1 cellular context compared by ENCODE assay signal in the genomic region with DNA sequence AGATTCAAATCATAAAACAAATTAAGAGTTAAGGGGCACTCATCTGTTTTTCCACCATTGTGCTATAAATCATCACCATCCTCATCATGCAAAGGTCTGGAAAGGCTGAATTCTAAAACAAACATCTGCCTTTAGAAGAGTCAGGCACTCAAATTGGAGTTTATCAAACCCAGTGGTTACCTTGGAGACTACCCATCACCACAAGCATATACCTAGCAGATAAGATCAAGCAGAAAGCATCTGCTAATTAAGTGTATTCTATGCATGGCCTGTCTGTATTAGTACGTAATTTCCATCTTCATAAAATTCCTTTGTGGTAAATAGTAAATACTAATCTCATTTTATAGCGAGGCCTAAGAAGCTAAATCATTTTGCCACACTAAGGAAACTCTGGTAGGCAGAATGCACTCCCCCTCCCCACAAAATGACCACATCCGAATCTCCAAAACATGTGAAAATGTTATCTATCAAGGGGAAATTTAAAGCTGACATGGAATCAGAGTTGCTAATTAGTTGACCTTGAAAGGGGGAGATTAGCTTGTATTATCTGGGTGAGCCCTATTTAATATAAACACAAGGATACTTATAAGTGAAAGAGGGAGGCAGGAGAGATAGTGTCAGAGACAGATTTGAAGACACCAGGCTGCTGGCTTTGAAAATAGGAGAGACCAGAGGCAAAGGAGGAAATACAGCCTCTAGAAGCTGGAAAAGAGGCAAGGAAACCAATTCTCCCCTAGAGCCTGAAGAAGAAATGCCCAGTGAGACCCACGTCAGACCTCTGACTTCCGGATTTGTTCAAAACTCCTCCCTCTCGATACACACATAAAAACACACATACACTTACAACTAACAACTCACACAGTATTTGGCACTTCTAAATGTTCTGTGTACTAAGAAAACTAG.
TF ChIP-seq lines count a peak whose summit lies in the region.

No MANE protein-coding gene starts in this region.

TF ChIP-seq in IMR-90, 13 proteins besides CTCF, POLR2A, EP300 and RAD21:
- TF ChIP-seq MAZ (IDR thresholded peaks at IDR 0.05; ENCODE audit: borderline replicate concordance, low read depth, low read length) (no peak), BHLHE40 (IDR thresholded peaks at IDR 0.05; ENCODE audit: low read depth, low read length) (no peak), NFE2L2 (IDR thresholded peaks at IDR 0.05; ENCODE audit: low read depth, low read length) (no peak), FOS (IDR thresholded peaks at IDR 0.05; ENCODE audit: low read depth, low read length) (no peak), MAFK (IDR thresholded peaks at IDR 0.05; ENCODE audit: low read depth, low read length) (no peak), MXI1 (IDR thresholded peaks at IDR 0.05; ENCODE audit: borderline replicate concordance, low read depth, low read length) (no peak), RCOR1 (IDR thresholded peaks at IDR 0.05; ENCODE audit: insufficient replicate concordance, low read length) (no peak), CEBPB (IDR thresholded peaks at IDR 0.05; ENCODE audit: low read depth, low read length) (no peak), SMC3 (IDR thresholded peaks at IDR 0.05; ENCODE audit: low read depth, low read length) (no peak), RFX5 (IDR thresholded peaks at IDR 0.05; ENCODE audit: low read depth, low read length) (no peak), CHD1 (IDR thresholded peaks at IDR 0.05; ENCODE audit: low read depth, low read length) (no peak)
- TF ChIP-seq, protein P1, sequence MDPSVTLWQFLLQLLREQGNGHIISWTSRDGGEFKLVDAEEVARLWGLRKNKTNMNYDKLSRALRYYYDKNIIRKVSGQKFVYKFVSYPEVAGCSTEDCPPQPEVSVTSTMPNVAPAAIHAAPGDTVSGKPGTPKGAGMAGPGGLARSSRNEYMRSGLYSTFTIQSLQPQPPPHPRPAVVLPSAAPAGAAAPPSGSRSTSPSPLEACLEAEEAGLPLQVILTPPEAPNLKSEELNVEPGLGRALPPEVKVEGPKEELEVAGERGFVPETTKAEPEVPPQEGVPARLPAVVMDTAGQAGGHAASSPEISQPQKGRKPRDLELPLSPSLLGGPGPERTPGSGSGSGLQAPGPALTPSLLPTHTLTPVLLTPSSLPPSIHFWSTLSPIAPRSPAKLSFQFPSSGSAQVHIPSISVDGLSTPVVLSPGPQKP (IDR thresholded peaks at IDR 0.05; ENCODE audit: borderline replicate concordance, low read depth, low read length): no peak
- TF ChIP-seq, protein P2, sequence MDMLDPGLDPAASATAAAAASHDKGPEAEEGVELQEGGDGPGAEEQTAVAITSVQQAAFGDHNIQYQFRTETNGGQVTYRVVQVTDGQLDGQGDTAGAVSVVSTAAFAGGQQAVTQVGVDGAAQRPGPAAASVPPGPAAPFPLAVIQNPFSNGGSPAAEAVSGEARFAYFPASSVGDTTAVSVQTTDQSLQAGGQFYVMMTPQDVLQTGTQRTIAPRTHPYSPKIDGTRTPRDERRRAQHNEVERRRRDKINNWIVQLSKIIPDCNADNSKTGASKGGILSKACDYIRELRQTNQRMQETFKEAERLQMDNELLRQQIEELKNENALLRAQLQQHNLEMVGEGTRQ (IDR thresholded peaks at IDR 0.05; ENCODE audit: low read depth, low read length): no peak
